In the genomic region with DNA sequence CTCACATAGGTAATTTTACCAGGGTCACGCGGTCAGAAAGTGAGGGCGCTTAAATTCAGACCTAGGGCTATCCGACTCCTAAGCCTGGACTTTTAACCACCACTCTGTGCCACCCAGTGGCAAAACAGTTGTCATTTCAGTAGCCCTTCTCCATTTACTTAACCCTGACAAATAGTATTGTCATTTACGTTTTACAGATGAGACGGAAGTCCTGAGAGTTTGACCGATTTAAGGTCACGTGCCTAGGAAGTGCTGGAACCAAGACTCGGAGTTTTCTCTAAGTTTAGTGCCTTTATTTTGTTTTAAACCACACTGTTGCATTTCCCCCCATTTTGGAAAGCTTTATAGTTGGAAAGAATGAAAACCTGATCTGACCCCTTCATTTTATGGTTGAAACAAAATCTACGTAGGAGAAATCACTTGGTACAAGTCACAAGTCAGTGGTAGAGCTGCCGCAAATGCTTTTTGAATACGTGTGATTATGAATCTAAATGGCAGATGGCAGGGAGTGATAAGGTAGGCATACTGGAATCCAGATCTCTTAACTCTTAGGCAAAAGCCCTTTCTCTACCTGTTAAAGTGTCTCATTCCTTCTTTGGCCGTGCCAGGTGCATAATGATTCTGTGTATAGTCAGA, we compare ENCODE assay signal across 8 cellular contexts. TPM values are rescaled to one million over a fixed set of nuclear protein-coding genes. Genes with fewer than 3 reads are reported as not detected.
DNase-seq lines count a peak whose midpoint lies in the region; ATAC-seq and TF ChIP-seq lines count a peak whose summit lies in the region.

No MANE protein-coding gene starts in this region.

- H3K36me3 ChIP-seq in GM23338 (ENCODE audit: insufficient read depth) (peaks cover 8% of the 10 kb centered on the region; the same call in 1 of the 2 replicates), KMS-11 (ENCODE audit: insufficient read depth) (peaks cover under 1% of the 10 kb centered on the region; the same call in 1 of the 2 replicates), WERI-Rb-1 (peaks cover 26% of the 10 kb centered on the region), neuron (ENCODE audit: insufficient read depth, low read length) (peaks cover 16% of the 10 kb centered on the region)

- peaks cover 9% of the 10 kb centered on the region; the same call in 1 of the 3 replicates for H3K36me3 Mint-ChIP-seq in GM23338 (ENCODE audit: low read depth)

- H3K4me3 ChIP-seq in GM23338 (peak overlapping the region; percentile 69), KMS-11 (IDR thresholded peaks at IDR 0.05; ENCODE audit: insufficient read depth, low read depth, low read length) (no peak overlapping the region), WERI-Rb-1 (ENCODE audit: low read depth, low read length) (peak overlapping the region; percentile 90), neuron (ENCODE audit: low read length) (peak overlapping the region; percentile 74)

- H4K20me1 ChIP-seq in GM23338 (replicated peaks; ENCODE audit: insufficient read depth) (no peaks in the 10 kb centered on the region), KMS-11 (ENCODE audit: insufficient read depth) (no peaks in the 10 kb centered on the region)

- H3K4me3 Mint-ChIP-seq in GM23338: peak overlapping the region; percentile 97

- TF ChIP-seq CTCF in GM23338 (conservative IDR thresholded peaks at IDR 0.05; ENCODE audit: low read depth in 2 of 2): peak in 1 of 2 experiments; percentile 25; a peak in 3 of 4 replicates
- TF ChIP-seq CTCF in KMS-11 (conservative IDR thresholded peaks at IDR 0.05; ENCODE audit: low read depth, low read length): no peak
- TF ChIP-seq CTCF in WERI-Rb-1 (IDR thresholded peaks at IDR 0.05; ENCODE audit: low read depth, low read length): no peak

- no peaks in the 10 kb centered on the region for H3K9me2 ChIP-seq in GM23338 (ENCODE audit: insufficient read depth)

- peak overlapping the region; percentile 89 for H2AFZ ChIP-seq in GM23338
- peak overlapping the region; percentile 80 for H2AFZ ChIP-seq in KMS-11 (ENCODE audit: low read depth)
- peak overlapping the region; percentile 72 for H2AFZ ChIP-seq in neuron (ENCODE audit: low read depth, low read length)

- no peaks in the 10 kb centered on the region for H3K9me3 Mint-ChIP-seq in GM23338

- peak overlapping the region; percentile 98 for H3K9ac ChIP-seq in KMS-11

- H3K4me2 ChIP-seq in GM23338 (peak overlapping the region; percentile 97), KMS-11 (peak overlapping the region; percentile 57)

- ATAC-seq in GM23338: peak; percentile 57

- peaks cover 14% of the 10 kb centered on the region; the same call in 1 of the 2 replicates for H3K4me1 ChIP-seq in GM23338 (ENCODE audit: insufficient read depth)
- H3K4me1 ChIP-seq in KMS-11 (ENCODE audit: low read depth, poor library complexity, severe bottlenecking): peaks cover 31% of the 10 kb centered on the region
- H3K4me1 ChIP-seq in neuron (ENCODE audit: insufficient read depth, low read length): peaks cover 16% of the 10 kb centered on the region

- DNase-seq in NCI-H748 (lab: John Stamatoyannopoulos, UW; ENCODE audit: unreplicated experiment): peak; percentile 43
- DNase-seq in NCI-H748 treated with DMSO at 0.1 percent for 48 hours (lab: John Stamatoyannopoulos, UW): no peak
- peak; percentile 44 for DNase-seq in GM23338 (ENCODE audit: low spot score)
- no peak for DNase-seq in WERI-Rb-1
- DNase-seq in fibroblast of peridontal ligament (ENCODE audit: extremely low read depth): peak; percentile 50
- no peak for DNase-seq in HK-2 (ENCODE audit: unreplicated experiment)

- H3K9me3 ChIP-seq in WERI-Rb-1 (ENCODE audit: severe bottlenecking): no peaks in the 10 kb centered on the region
- no peaks in the 10 kb centered on the region for H3K9me3 ChIP-seq in neuron (ENCODE audit: low read length)

- peak overlapping the region; percentile 80 for H3K27ac ChIP-seq in GM23338 (ENCODE audit: low read depth)
- H3K27ac ChIP-seq in KMS-11: peak overlapping the region; percentile 88
- peak overlapping the region; percentile 87 for H3K27ac ChIP-seq in WERI-Rb-1

- H3K27me3 ChIP-seq in GM23338 (ENCODE audit: insufficient read depth) (no peaks in the 10 kb centered on the region), KMS-11 (ENCODE audit: insufficient read depth, low read depth) (no peaks in the 10 kb centered on the region), WERI-Rb-1 (ENCODE audit: insufficient read depth, low read depth, severe bottlenecking) (no peaks in the 10 kb centered on the region), neuron (ENCODE audit: insufficient read depth, low read length) (no peaks in the 10 kb centered on the region)

- peaks cover 7% of the 10 kb centered on the region for H3K27me3 Mint-ChIP-seq in GM23338 (ENCODE audit: insufficient read depth, low read depth, poor library complexity)

- peak overlapping the region; percentile 99 for H3K27ac Mint-ChIP-seq in GM23338

- 0 out of 2 replicates have a peak, but pooled peaks cover 2% of the 10 kb centered on the region for H3F3A ChIP-seq in GM23338 (replicated peaks; ENCODE audit: low read depth)

- peaks cover 58% of the 10 kb centered on the region for H3K79me2 ChIP-seq in GM23338 (replicated peaks; ENCODE audit: insufficient read depth)
- H3K79me2 ChIP-seq in KMS-11 (ENCODE audit: insufficient read depth, low read depth): peaks cover 40% of the 10 kb centered on the region

- H3K4me1 Mint-ChIP-seq in GM23338: peaks cover 14% of the 10 kb centered on the region

TF ChIP-seq in GM23338, 12 proteins besides CTCF, POLR2A, EP300 and RAD21:
- TF ChIP-seq EZH2 (IDR thresholded peaks at IDR 0.05; ENCODE audit: low read depth, unreplicated experiment) (no peak), CREB1 (CRISPR knock-in tag; IDR thresholded peaks at IDR 0.05; ENCODE audit: low read depth) (peak; percentile 34; the same call in 1 of the 2 replicates)

RNA-seq across cellular contexts. Expression of a gene that starts 0.7 kb away (rescaled TPM):
- 31.5 and 32.7 TPM in 2 replicates for total RNA-seq in GM23338 (2014; rRNA removed; shearing (Covaris generic))
- polyA plus RNA-seq in GM23338 (2016; fragmentation: Nextera tagmentation; extraction: Ambion mirVana): 25.1 and 27.8 TPM in 2 replicates

RNA-seq across cellular contexts. Expression of a gene that starts 0.7 kb away (rescaled TPM):
- total RNA-seq in GM23338 (2014; rRNA removed; shearing (Covaris generic)): 9.3 and 9.9 TPM in 2 replicates
- 23.2 and 25.5 TPM in 2 replicates for polyA plus RNA-seq in GM23338 (2016; fragmentation: Nextera tagmentation; extraction: Ambion mirVana)

RNA-seq across cellular contexts. Expression of a gene that starts 36.6 kb away (rescaled TPM):
- 1.0 and 1.3 TPM in 2 replicates for total RNA-seq in GM23338 (2014; rRNA removed; shearing (Covaris generic))
- 1.2 and 1.3 TPM in 2 replicates for polyA plus RNA-seq in GM23338 (2016; fragmentation: Nextera tagmentation; extraction: Ambion mirVana)

Comparison
In these comparisons a context has a peak if more than half of its experiments do, and no peak if none do; other contexts are left out.
1. DNase-seq: peak in NCI-H748 (single experiment), GM23338 (single experiment) and fibroblast of peridontal ligament (single experiment); none in NCI-H748 treated with DMSO at 0.1 percent for 48 hours (single experiment), WERI-Rb-1 (single experiment) and HK-2 (single experiment).
2. Peak in every context shown above with its lines, with median percentiles within 50 percentile points of each other: H2AFZ ChIP-seq and H3K27ac ChIP-seq.